Comparison of ENCODE assay signal across 1 cellular context in genomic region chr5:121797677-121798518, GRCh38.
TF ChIP-seq lines count a peak whose summit lies in the region.

No MANE protein-coding gene starts in this region.

TF ChIP-seq in neural cell, 6 proteins besides CTCF, POLR2A, EP300 and RAD21 (continued from another document):
- TF ChIP-seq REST (IDR thresholded peaks at IDR 0.05; ENCODE audit: borderline replicate concordance) (no peak), EZH2 (IDR thresholded peaks at IDR 0.05; ENCODE audit: borderline replicate concordance, insufficient read depth, low read length, poor library complexity, severe bottlenecking) (no peak)
